8 cellular contexts compared by ENCODE assay signal in genomic region chr6:116561377-116562018, GRCh38. TPM values are rescaled to one million over a fixed set of nuclear protein-coding genes. Genes with fewer than 3 reads are reported as not detected.
DNase-seq lines count a peak whose midpoint lies in the region; ATAC-seq and TF ChIP-seq lines count a peak whose summit lies in the region.

No MANE protein-coding gene starts in this region.

- H3K4me3 Mint-ChIP-seq in HFFc6 = no peak overlapping the region

- no peaks in the 10 kb centered on the region for H3K9me3 Mint-ChIP-seq in HFFc6

- DNase-seq in ELR (ENCODE audit: low read depth) (peak; percentile 79), HFFc6 (peak; percentile 77), NCI-H1694 (lab: John Stamatoyannopoulos, UW) (peak; percentile 38), UCSD-AML1 (lab: John Stamatoyannopoulos, UW; ENCODE audit: unreplicated experiment) (peak; percentile 60), breast epithelium (ENCODE audit: low spot score in 2 of 2) (peak; percentile 65 to 76), islet precursor cell (peak; percentile 82)
- DNase-seq in stimulated activated CD4-positive, alpha-beta T cell treated with anti-CD3 and anti-CD28 coated beads, Interleukin-15, amount 100 ng/mL, for 48 hours (ENCODE audit: low read depth in 2 of 2) = peak; percentile 31 to 60

- no peak overlapping the region for H3K27ac ChIP-seq in breast epithelium

- TF ChIP-seq CTCF in HFFc6 (IDR thresholded peaks at IDR 0.05) (peak; percentile 99), breast epithelium (IDR thresholded peaks at IDR 0.05) (peak; percentile 75 to 90 (median 80))

- no peaks in the 10 kb centered on the region for H3K27me3 ChIP-seq in breast epithelium

- peak overlapping the region in 2 of 3 donors; percentile 25 to 42 for H3K4me3 ChIP-seq in breast epithelium

- no peak for ATAC-seq in HG03442 (IDR thresholded peaks at IDR 0.05; ENCODE audit: unreplicated experiment)

- peaks cover 100% of the 10 kb centered on the region for H3K4me1 Mint-ChIP-seq in HFFc6 (ENCODE audit: low read depth)

- H3K4me1 ChIP-seq in breast epithelium = no peaks in the 10 kb centered on the region

- no peaks in the 10 kb centered on the region for H3K36me3 ChIP-seq in breast epithelium

- no peaks in the 10 kb centered on the region for H3K36me3 Mint-ChIP-seq in HFFc6 (ENCODE audit: low read depth)

- TF ChIP-seq POLR2A in breast epithelium (IDR thresholded peaks at IDR 0.05) = no peak

- no peaks in the 10 kb centered on the region for H3K9me3 ChIP-seq in breast epithelium

- intact Hi-C loops in breast epithelium (cut with DNase I; ENCODE audit: low total_unique reads) = no loop called here

- H3K27ac Mint-ChIP-seq in HFFc6 = peak overlapping the region; percentile 8

- no peaks in the 10 kb centered on the region for H3K27me3 Mint-ChIP-seq in HFFc6 (ENCODE audit: insufficient read depth)

RNA-seq across cellular contexts. Expression of gene CALHM4, which starts 7.9 kb away (rescaled TPM):
- total RNA-seq in HFFc6 (2021; fragmentation: NEBNext Ultra II Directional; extraction: Animal tissue kit (Norgen Biotek cat#: 25700)) = under 1 TPM in 3 of 6 experiments, not detected in 3; 0.24 to 0.31 (median 0.27) TPM
- not detected for total RNA-seq in breast epithelium

RNA-seq across cellular contexts. Expression of gene RWDD1, which starts 9.8 kb away (rescaled TPM):
- 10 to 100 TPM; 77.9 to 90.4 (median 86.5) TPM for total RNA-seq in HFFc6 (2021; fragmentation: NEBNext Ultra II Directional; extraction: Animal tissue kit (Norgen Biotek cat#: 25700))
- 10 to 100 TPM; 28.0 to 48.2 (median 39.0) TPM for total RNA-seq in breast epithelium

RNA-seq across cellular contexts. Expression of gene TRAPPC3L, which starts 16.0 kb away (rescaled TPM):
- under 1 TPM; 0.15 to 0.45 (median 0.32) TPM for total RNA-seq in HFFc6 (2021; fragmentation: NEBNext Ultra II Directional; extraction: Animal tissue kit (Norgen Biotek cat#: 25700))
- under 1 TPM in 1 of 3 donors, not detected in 2; 0.80 TPM for total RNA-seq in breast epithelium

RNA-seq across cellular contexts. Expression of gene CALHM5, which starts 50.1 kb away (rescaled TPM):
- 1 to 10 TPM; 1.9 to 5.6 (median 4.5) TPM for total RNA-seq in HFFc6 (2021; fragmentation: NEBNext Ultra II Directional; extraction: Animal tissue kit (Norgen Biotek cat#: 25700))
- total RNA-seq in breast epithelium = 1 to 10 TPM in 2 of 3 donors, under 1 TPM in 1; 0.73 to 2.4 (median 1.6) TPM

RNA-seq across cellular contexts. Expression of gene RSPH4A, which starts 54.8 kb away (rescaled TPM):
- total RNA-seq in HFFc6 (2021; fragmentation: NEBNext Ultra II Directional; extraction: Animal tissue kit (Norgen Biotek cat#: 25700)) = under 1 TPM; 0.07 to 0.37 (median 0.15) TPM
- 1 to 10 TPM in 2 of 3 donors, under 1 TPM in 1; 0.80 to 1.5 (median 1.3) TPM for total RNA-seq in breast epithelium
